26 cellular contexts compared by ENCODE assay signal in the genomic region with DNA sequence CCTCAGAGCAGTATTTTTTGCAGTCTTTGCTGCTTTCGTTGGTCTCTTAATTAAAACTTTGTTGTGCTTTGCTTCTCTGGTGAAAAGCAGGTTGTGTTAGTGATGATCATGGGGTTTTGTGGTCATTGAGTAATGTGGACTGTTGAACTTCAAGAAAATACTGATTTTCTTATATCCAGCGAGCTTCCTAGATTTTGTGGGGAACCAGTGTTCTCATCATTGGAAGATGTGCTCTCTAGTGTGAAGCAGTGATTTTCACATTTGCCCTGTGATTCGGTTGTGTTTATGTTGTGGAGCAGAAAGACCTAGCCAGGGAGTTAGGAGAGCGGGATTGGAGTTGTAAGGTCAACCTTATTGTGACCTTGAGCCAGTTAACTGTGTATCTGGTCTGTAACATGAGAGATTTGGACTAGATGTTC. TPM values are rescaled to one million over a fixed set of nuclear protein-coding genes. Genes with fewer than 3 reads are reported as not detected.
A peak's percentile ranks its signal among the peaks of the same experiment; 100 is the strongest.
DNase-seq lines count a peak whose midpoint lies in the region; ATAC-seq, FAIRE-seq and TF ChIP-seq lines count a peak whose summit lies in the region.
"Had no signal": no experiment of that assay in that cellular context is flagged by ENCODE, and none has a peak within 500 bp of the region (broad histone marks: within the 10 kb centered on the region; RNA-seq: fewer than 3 reads in every experiment).

No MANE protein-coding gene starts in this region.

- no peak overlapping the region for H3K27ac Mint-ChIP-seq in natural killer cell treated with Interleukin-12 subunit alpha and Interleukin-12 subunit beta and Interleukin-15 and Interleukin-18, amount 100 ng/mL, for 72 hours
- no peak overlapping the region for H3K27ac Mint-ChIP-seq in type B pancreatic cell
- H3K27ac Mint-ChIP-seq: activated CD4-positive, alpha-beta T cell treated with anti-CD3 and anti-CD28 coated beads for 36 hours; T-helper 17 cell had no signal

- H3K4me2 ChIP-seq in A549, result no peak overlapping the region
- H3K4me2 ChIP-seq in osteoblast (ENCODE audit: insufficient read depth, low read length), result peak overlapping the region; percentile 9

- TF ChIP-seq RAD21 in A549 (conservative IDR thresholded peaks at IDR 0.05 in 1 of 2, IDR thresholded peaks at IDR 0.05 in 1 of 2), result no peak

- H3K9me3 Mint-ChIP-seq in natural killer cell treated with Interleukin-12 subunit alpha and Interleukin-12 subunit beta and Interleukin-15 and Interleukin-18, amount 100 ng/mL, for 72 hours, result no peaks in the 10 kb centered on the region
- H3K9me3 Mint-ChIP-seq in type B pancreatic cell, result peaks cover 12% of the 10 kb centered on the region
- H3K9me3 Mint-ChIP-seq: activated T-cell treated with anti-CD3 and anti-CD28 coated beads, Interleukin-2, amount 50 U/mL, for 4 hours had no signal

- peaks cover 97% of the 10 kb centered on the region for H3K79me2 ChIP-seq in osteoblast (ENCODE audit: insufficient read depth, low read length)

- H2AFZ ChIP-seq in osteoblast (ENCODE audit: low read length), result no peak overlapping the region

- ATAC-seq in A549 (no peak), GM18907 (IDR thresholded peaks at IDR 0.05; ENCODE audit: unreplicated experiment) (no peak)
- no peak for ATAC-seq in natural killer cell treated with Interleukin-12 subunit alpha and Interleukin-12 subunit beta and Interleukin-15 and Interleukin-18, amount 100 ng/mL, for 72 hours
- ATAC-seq: activated CD4-positive, alpha-beta T cell treated with anti-CD3 and anti-CD28 coated beads for 36 hours; activated T-cell treated with anti-CD3 and anti-CD28 coated beads, Interleukin-2, amount 50 U/mL, for 4 hours; left lobe of liver; naive thymus-derived CD4-positive, alpha-beta T cell; pancreas; sciatic nerve; T-helper 17 cell had no signal

- intact Hi-C loops in esophagus muscularis mucosa (cut with DNase I), result no loop called here

- TF ChIP-seq POLR2A in A549 (IDR thresholded peaks at IDR 0.05; ENCODE audit: low read length) (no peak), esophagus muscularis mucosa (IDR thresholded peaks at IDR 0.05; ENCODE audit: low read depth) (no peak)

- no peaks in the 10 kb centered on the region for H3K9me3 ChIP-seq in A549
- H3K9me3 ChIP-seq in esophagus muscularis mucosa, result no peaks in the 10 kb centered on the region
- no peaks in the 10 kb centered on the region for H3K9me3 ChIP-seq in osteoblast (ENCODE audit: low read depth, low read length)
- H3K9me3 ChIP-seq: pancreas, stomach, transverse colon had no signal

- H3K4me3 ChIP-seq in A549 (no peak overlapping the region), esophagus muscularis mucosa (no peak overlapping the region), osteoblast (ENCODE audit: insufficient read depth, low read length) (no peak overlapping the region)
- H3K4me3 ChIP-seq: pancreas, stomach, transverse colon had no signal

- H3K27ac ChIP-seq in A549 (no peak overlapping the region), esophagus muscularis mucosa (replicated peaks in 1 of 4) (no peak overlapping the region), osteoblast (ENCODE audit: low read depth, low read length) (peak overlapping the region; percentile 75)
- H3K27ac ChIP-seq: pancreas, stomach, transverse colon had no signal

- H3K4me1 ChIP-seq in A549, result peaks cover 10% of the 10 kb centered on the region; the same call in 1 of the 3 replicates
- peaks cover 22 to 50% (median 38%) of the 10 kb centered on the region in 4 donors for H3K4me1 ChIP-seq in esophagus muscularis mucosa
- H3K4me1 ChIP-seq in osteoblast (ENCODE audit: insufficient read depth, low read length), result peaks cover 44% of the 10 kb centered on the region
- H3K4me1 ChIP-seq: pancreas had no signal

- no peaks in the 10 kb centered on the region for H3K36me3 ChIP-seq in esophagus muscularis mucosa
- no peaks in the 10 kb centered on the region for H3K36me3 ChIP-seq in osteoblast (ENCODE audit: insufficient read depth, low read length)
- H3K36me3 ChIP-seq: pancreas, stomach, transverse colon had no signal

- TF ChIP-seq CTCF in A549 (IDR thresholded peaks at IDR 0.05) (no peak), esophagus muscularis mucosa (IDR thresholded peaks at IDR 0.05) (no peak), osteoblast (IDR thresholded peaks at IDR 0.05; ENCODE audit: extremely low read depth, low read depth, low read length) (no peak), type B pancreatic cell (conservative IDR thresholded peaks at IDR 0.05) (no peak)

- 65% methylated on average over 4 of the region's 4 CpGs for WGBS in A549 (ENCODE audit: missing lambda C conversion rate)
- WGBS in esophagus muscularis mucosa, result 77% methylated on average over 4 of the region's 4 CpGs

- FAIRE-seq in A549 (lab: Jason Lieb, UNC), result no peak
- FAIRE-seq: endometrium, H1, pancreas had no signal

- TF ChIP-seq EP300 in A549 (IDR thresholded peaks at IDR 0.05) (no peak), esophagus muscularis mucosa (IDR thresholded peaks at IDR 0.05) (no peak)

- H3K36me3 Mint-ChIP-seq in natural killer cell treated with Interleukin-12 subunit alpha and Interleukin-12 subunit beta and Interleukin-15 and Interleukin-18, amount 100 ng/mL, for 72 hours, result no peaks in the 10 kb centered on the region
- H3K36me3 Mint-ChIP-seq in type B pancreatic cell, result peaks cover 38% of the 10 kb centered on the region

- CTCF ChIA-PET in A549 (lab: Yijun Ruan, JAX), result interaction anchor here (1.3 to 2.6 kb wide), 2 partner anchors 14 to 152 kb away, joined by 3 to 9 read pairs; no protein-coding TSS in a partner anchor

- no peak for DNase-seq in A549 (ENCODE audit: low read depth in 1 of 2, low spot score in 1 of 2)
- peak; percentile 43 for DNase-seq in RPMI7951 (ENCODE audit: low read depth)
- DNase-seq in esophagus muscularis mucosa (ENCODE audit: extremely low spot score), result peak; percentile 26
- peak; percentile 73 for DNase-seq in osteoblast (ENCODE audit: insufficient read length, low spot score, missing footprints)
- DNase-seq in natural killer cell treated with Interleukin-12 subunit alpha and Interleukin-12 subunit beta and Interleukin-15 and Interleukin-18, amount 100 ng/mL, for 72 hours (ENCODE audit: low spot score), result no peak
- no peak for DNase-seq in type B pancreatic cell (ENCODE audit: extremely low spot score, unreplicated experiment)
- no peak for DNase-seq in NCI-H1048 (lab: John Stamatoyannopoulos, UW)
- DNase-seq: activated CD4-positive, alpha-beta T cell treated with anti-CD3 and anti-CD28 coated beads for 36 hours; activated naive CD4-positive, alpha-beta T cell; activated T-cell treated with anti-CD3 and anti-CD28 coated beads, Interleukin-2, amount 50 U/mL, for 4 hours; amniotic stem cell; dermis blood vessel endothelial cell; KG1; naive thymus-derived CD4-positive, alpha-beta T cell; NCI-H146; NCI-H2171 treated with DMSO at 0.1 percent for 48 hours; NCI-H524 treated with DMSO at 0.1 percent for 48 hours; stomach; T-helper 17 cell; transverse colon had no signal

- no peak overlapping the region for H3K4me3 Mint-ChIP-seq in natural killer cell treated with Interleukin-12 subunit alpha and Interleukin-12 subunit beta and Interleukin-15 and Interleukin-18, amount 100 ng/mL, for 72 hours
- no peak overlapping the region for H3K4me3 Mint-ChIP-seq in type B pancreatic cell
- H3K4me3 Mint-ChIP-seq: activated CD4-positive, alpha-beta T cell treated with anti-CD3 and anti-CD28 coated beads for 36 hours; activated T-cell treated with anti-CD3 and anti-CD28 coated beads, Interleukin-2, amount 50 U/mL, for 4 hours; naive thymus-derived CD4-positive, alpha-beta T cell; T-helper 17 cell had no signal

- peaks cover 25% of the 10 kb centered on the region for H4K20me1 ChIP-seq in osteoblast (ENCODE audit: insufficient read depth, low read length)

- peaks cover 13 to 33% of the 10 kb centered on the region in 2 donors for H3K27me3 Mint-ChIP-seq in natural killer cell treated with Interleukin-12 subunit alpha and Interleukin-12 subunit beta and Interleukin-15 and Interleukin-18, amount 100 ng/mL, for 72 hours
- H3K27me3 Mint-ChIP-seq in type B pancreatic cell, result no peaks in the 10 kb centered on the region

- POLR2A ChIA-PET in A549 (lab: Yijun Ruan, JAX), result no interaction called here

- H3K4me1 Mint-ChIP-seq in natural killer cell treated with Interleukin-12 subunit alpha and Interleukin-12 subunit beta and Interleukin-15 and Interleukin-18, amount 100 ng/mL, for 72 hours (ENCODE audit: low read depth in 2 of 2), result peaks cover 0 to 4% of the 10 kb centered on the region in 2 donors
- H3K4me1 Mint-ChIP-seq in type B pancreatic cell (ENCODE audit: unreplicated experiment), result peaks cover 38% of the 10 kb centered on the region
- H3K4me1 Mint-ChIP-seq: activated CD4-positive, alpha-beta T cell treated with anti-CD3 and anti-CD28 coated beads for 36 hours had no signal

- H3K27me3 ChIP-seq in esophagus muscularis mucosa (no peaks in the 10 kb centered on the region), osteoblast (ENCODE audit: insufficient read depth, low read length) (no peaks in the 10 kb centered on the region)
- H3K27me3 ChIP-seq: pancreas, stomach, transverse colon had no signal

TF ChIP-seq in A549, 52 proteins besides CTCF, POLR2A, EP300 and RAD21:
- TF ChIP-seq NFE2L2 (conservative IDR thresholded peaks at IDR 0.05; ENCODE audit: low read length) (no peak), ESRRA (IDR thresholded peaks at IDR 0.05; ENCODE audit: borderline replicate concordance, low read length) (0 out of 2 replicates have a peak, but pooled peaks have one; percentile 21)

RNA-seq across cellular contexts. Expression of a gene that starts 12.4 kb away (rescaled TPM):
- polyA plus RNA-seq in A549 (2011; rRNA removed) (27.9 TPM in 2 replicates), A549 (2017; fragmentation: RNase III; extraction: RNeasy Plus Mini Kit Qiagen cat#74134 plus additional on column Dnase treatment) (17.8 to 19.9 TPM (median 19.8 TPM) in 3 replicates)
- polyA plus RNA-seq in A549 (2012; cell fraction: cytosol; rRNA removed), result 16.5 and 17.2 TPM in 2 replicates
- polyA plus RNA-seq in A549 (2012; cell fraction: nucleus; rRNA removed), result 16.5 and 20.1 TPM in 2 replicates
- polyA minus RNA-seq in A549 (2011; rRNA and poly(A)+ RNA removed), result 21.6 and 27.9 TPM in 2 replicates
- total RNA-seq in RPMI7951 (2014; rRNA removed; shearing (Covaris generic)), result 40.1 and 46.7 TPM in 2 replicates
- total RNA-seq in esophagus muscularis mucosa (10 to 100 TPM; 18.7 to 24.0 (median 21.3) TPM), osteoblast (56.0 and 66.2 TPM in 2 replicates), type B pancreatic cell (ENCODE audit: low replicate concordance) (45.6 and 49.6 TPM in 2 replicates)
- not detected for total RNA-seq in natural killer cell treated with Interleukin-12 subunit alpha and Interleukin-12 subunit beta and Interleukin-15 and Interleukin-18, amount 100 ng/mL, for 72 hours
- polyA plus RNA-seq: naive thymus-derived CD4-positive, alpha-beta T cell had no signal

Comparison
In these comparisons a context has a peak if more than half of its experiments do, and no peak if none do; other contexts are left out.
1. DNase-seq: peak in RPMI7951 (single experiment), esophagus muscularis mucosa (single experiment) and osteoblast (single experiment); none in A549 (0 of 2), natural killer cell treated with Interleukin-12 subunit alpha and Interleukin-12 subunit beta and Interleukin-15 and Interleukin-18, amount 100 ng/mL, for 72 hours (single experiment), type B pancreatic cell (single experiment) and NCI-H1048 (single experiment).
2. RNA of a gene that starts 12.4 kb away (total RNA-seq): 56.0 to 66.2 TPM in osteoblast, 40.1 to 46.7 TPM in RPMI7951, 45.6 to 49.6 TPM in type B pancreatic cell and 18.7 to 24.0 TPM in esophagus muscularis mucosa; not detected in natural killer cell treated with Interleukin-12 subunit alpha and Interleukin-12 subunit beta and Interleukin-15 and Interleukin-18, amount 100 ng/mL, for 72 hours; every median in the first group is over 10 times any median in the second.